In genomic region chr5:138754699-138755057, GRCh38 we compare ENCODE assay signal across 8 cellular contexts. TPM values are rescaled to one million over a fixed set of nuclear protein-coding genes. Genes with fewer than 3 reads are reported as not detected.
A peak's percentile ranks its signal among the peaks of the same experiment; 100 is the strongest.
DNase-seq lines count a peak whose midpoint lies in the region; ATAC-seq and TF ChIP-seq lines count a peak whose summit lies in the region.

No MANE protein-coding gene starts in this region.

- H3F3A ChIP-seq in neural cell (ENCODE audit: insufficient read depth, low read length, poor library complexity, severe bottlenecking) = no peaks in the 10 kb centered on the region

- peaks cover 57% of the 10 kb centered on the region for H3K79me2 ChIP-seq in neural cell (replicated peaks; ENCODE audit: insufficient read depth, low read length)

- H3K27me3 ChIP-seq in BLaER1 (no peaks in the 10 kb centered on the region), ectodermal cell (ENCODE audit: control insufficient read depth, insufficient read depth, low read length, poor library complexity, severe bottlenecking) (no peaks in the 10 kb centered on the region), neural cell (ENCODE audit: insufficient read depth, low read depth, low read length) (peaks cover 17% of the 10 kb centered on the region)

- H3K27ac ChIP-seq in BLaER1 = peak overlapping the region; percentile 14
- H3K27ac ChIP-seq in ectodermal cell (ENCODE audit: insufficient read depth, low read depth, low read length, poor library complexity, severe bottlenecking) = no peak overlapping the region
- no peak overlapping the region for H3K27ac ChIP-seq in neural cell (ENCODE audit: low read length)

- H3K9ac ChIP-seq in BLaER1 = peak overlapping the region; percentile 97
- no peak overlapping the region for H3K9ac ChIP-seq in neural cell (ENCODE audit: low read length)

- WGBS in ectodermal cell, 2 experiments = 71 to 80% methylated on average over 14 of the region's 14 CpGs

- H2AFZ ChIP-seq in neural cell (ENCODE audit: low read depth, low read length) = no peak overlapping the region

- no peak for ATAC-seq in GM21825 (IDR thresholded peaks at IDR 0.05; ENCODE audit: unreplicated experiment)
- no peak for ATAC-seq in HG03439 (IDR thresholded peaks at IDR 0.05; ENCODE audit: unreplicated experiment)
- no peak for ATAC-seq in HG03025 (IDR thresholded peaks at IDR 0.05; ENCODE audit: low FRiP score, unreplicated experiment)

- H3K9me3 ChIP-seq in BLaER1 (no peaks in the 10 kb centered on the region), ectodermal cell (ENCODE audit: control insufficient read depth, low read length) (no peaks in the 10 kb centered on the region), neural cell (ENCODE audit: low read length) (no peaks in the 10 kb centered on the region)

- peak overlapping the region; percentile 89 for H3K4me2 ChIP-seq in BLaER1
- H3K4me2 ChIP-seq in neural cell (ENCODE audit: low read length) = no peak overlapping the region

- peaks cover 63% of the 10 kb centered on the region for H4K20me1 ChIP-seq in BLaER1
- H4K20me1 ChIP-seq in neural cell (ENCODE audit: insufficient read depth) = no peaks in the 10 kb centered on the region

- H3K4me1 ChIP-seq in BLaER1 (peaks cover 54% of the 10 kb centered on the region), ectodermal cell (ENCODE audit: control insufficient read depth, insufficient read depth, low read length) (peaks cover 5% of the 10 kb centered on the region)

- H3K36me3 ChIP-seq in BLaER1 = peaks cover 38% of the 10 kb centered on the region
- H3K36me3 ChIP-seq in ectodermal cell (ENCODE audit: control insufficient read depth, insufficient read depth, low read length) = peaks cover 18% of the 10 kb centered on the region
- H3K36me3 ChIP-seq in neural cell (ENCODE audit: insufficient read depth, low read length) = no peaks in the 10 kb centered on the region

- no peak for TF ChIP-seq RAD21 in neural cell (conservative IDR thresholded peaks at IDR 0.05)

- H3K4me3 ChIP-seq in BLaER1 (peak overlapping the region; percentile 98), ectodermal cell (ENCODE audit: insufficient read depth, low read depth, low read length) (peak overlapping the region; percentile 85), neural cell (ENCODE audit: low read length) (peak overlapping the region; percentile 76)

- DNase-seq in NCI-H460 (ENCODE audit: extremely low read depth, low read depth) = peak; percentile 26
- no peak for DNase-seq in DMS79 (lab: John Stamatoyannopoulos, UW)

- no peaks in the 10 kb centered on the region for H3K9me2 ChIP-seq in neural cell (ENCODE audit: insufficient read depth, low read length)

- no peak for TF ChIP-seq CTCF in neural cell (IDR thresholded peaks at IDR 0.05; ENCODE audit: poor library complexity, severe bottlenecking)

- no peak for TF ChIP-seq EP300 in neural cell (conservative IDR thresholded peaks at IDR 0.05; ENCODE audit: poor library complexity, severe bottlenecking)

TF ChIP-seq in neural cell, 6 proteins besides CTCF, POLR2A, EP300 and RAD21:
- TF ChIP-seq EZH2 (IDR thresholded peaks at IDR 0.05; ENCODE audit: borderline replicate concordance, insufficient read depth, low read length, poor library complexity, severe bottlenecking) = no peak
- TF ChIP-seq TAF1 (IDR thresholded peaks at IDR 0.05; ENCODE audit: low read depth) = no peak
- TF ChIP-seq MXI1 (conservative IDR thresholded peaks at IDR 0.05; ENCODE audit: poor library complexity, severe bottlenecking) = no peak
- no peak for TF ChIP-seq POLR2AphosphoS5 (IDR thresholded peaks at IDR 0.05)
- TF ChIP-seq REST (IDR thresholded peaks at IDR 0.05; ENCODE audit: borderline replicate concordance) = no peak
- no peak for TF ChIP-seq SMC3 (conservative IDR thresholded peaks at IDR 0.05; ENCODE audit: poor library complexity)

RNA-seq across cellular contexts. Expression of gene CTNNA1, which starts 1.5 kb away (rescaled TPM):
- total RNA-seq in NCI-H460 (2014; rRNA removed; shearing (Covaris generic)) = 332 and 337 TPM in 2 replicates
- 221 and 282 TPM in 2 replicates for polyA plus RNA-seq in NCI-H460 (2014; cell fraction: nucleus; rRNA removed)
- 240 TPM for polyA plus RNA-seq in ectodermal cell (2013, experiment 1 of 4)
- 246 TPM for polyA plus RNA-seq in ectodermal cell (2013, experiment 2 of 4)
- polyA plus RNA-seq in ectodermal cell (2013, experiment 3 of 4) = 205 TPM
- 223 TPM for polyA plus RNA-seq in ectodermal cell (2013, experiment 4 of 4)
- 87.9 and 95.9 TPM in 2 replicates for polyA plus RNA-seq in neural cell
- polyA minus RNA-seq in neural cell = 88.9 and 92.3 TPM in 2 replicates
